Comparison of ENCODE assay signal across 8 cellular contexts in genomic region chr17:64985905-64986720, GRCh38.
DNase-seq lines count a peak whose midpoint lies in the region; ATAC-seq and TF ChIP-seq lines count a peak whose summit lies in the region.
"Not testable (repeated sequence)": the region's sequence is repeated elsewhere in the genome, so short reads cannot be mapped to it uniquely, and the experiment has no call there.

No MANE protein-coding gene starts in this region.

- peak overlapping the region; percentile 60 for H3K4me3 ChIP-seq in CD8-positive, alpha-beta memory T cell (ENCODE audit: low read length)
- peak overlapping the region; percentile 52 for H3K4me3 ChIP-seq in OCI-LY1 (ENCODE audit: low read depth, low read length, poor library complexity, severe bottlenecking)
- H3K4me3 ChIP-seq in colonic mucosa, result not testable (repeated sequence)

- H3K79me2 ChIP-seq in OCI-LY1 (ENCODE audit: insufficient read depth, low read length), result not testable (repeated sequence)

- H3K27ac ChIP-seq in CD8-positive, alpha-beta memory T cell (ENCODE audit: low read depth, low read length), result peak overlapping the region; percentile 95
- H3K27ac ChIP-seq in OCI-LY1 (ENCODE audit: low read depth, low read length, poor library complexity, severe bottlenecking), result peak overlapping the region; percentile 99
- peak overlapping the region; percentile 77 for H3K27ac ChIP-seq in colonic mucosa

- peak overlapping the region; percentile 77 for H3K9ac ChIP-seq in OCI-LY1 (ENCODE audit: low read length)
- H3K9ac ChIP-seq in colonic mucosa (ENCODE audit: low read depth in 2 of 2, low read length in 2 of 2), result peak overlapping the region in 1 of 2 donors; percentile 72

- not testable (repeated sequence) for H3K27me3 Mint-ChIP-seq in CD8-positive, alpha-beta memory T cell

- H3K4me2 ChIP-seq in OCI-LY1 (ENCODE audit: low read length), result peak overlapping the region; percentile 74

- peak; percentile 49 to 88 (median 76) for DNase-seq in CD8-positive, alpha-beta memory T cell
- peak; percentile 33 to 34 for DNase-seq in activated CD8-positive, alpha-beta memory T cell treated with anti-CD3 and anti-CD28 coated beads for 1 hour (ENCODE audit: extremely low read depth in 1 of 2, low read depth in 1 of 2)
- DNase-seq in colonic mucosa, result peak; percentile 39
- DNase-seq in mucosa of gallbladder (ENCODE audit: low spot score), result peak; percentile 67
- peak; percentile 30 to 31 for DNase-seq in stimulated activated CD8-positive, alpha-beta memory T cell treated with anti-CD3 and anti-CD28 coated beads, Interleukin-2, amount 100 ng/mL, for 1 hour (ENCODE audit: low read depth in 2 of 2)

- CTCF ChIA-PET in CD8-positive, alpha-beta memory T cell (lab: Charles Lee), result interaction anchor here (0.7 to 2.6 kb wide), 11 partner anchors 11 to 115 kb away, joined by 3 to 12 read pairs (median 5); partner anchors contain the start of gene LRRC37A3

- H3K4me3 Mint-ChIP-seq in CD8-positive, alpha-beta memory T cell, result peak overlapping the region; percentile 39 to 89 (median 80)

- H2AFZ ChIP-seq in OCI-LY1 (ENCODE audit: low read length), result not testable (repeated sequence)

- peaks cover 34 to 48% (median 43%) of the 10 kb centered on the region in 3 donors for H3K4me1 Mint-ChIP-seq in CD8-positive, alpha-beta memory T cell

- peak overlapping the region; percentile 98 to 100 (median 99) for H3K27ac Mint-ChIP-seq in CD8-positive, alpha-beta memory T cell

- not testable (repeated sequence) for H3K36me3 ChIP-seq in CD8-positive, alpha-beta memory T cell (ENCODE audit: insufficient read depth, low read length); OCI-LY1 (ENCODE audit: insufficient read depth, low read length); colonic mucosa

- not testable (repeated sequence) for H4K20me1 ChIP-seq in OCI-LY1 (ENCODE audit: insufficient read depth, low read length)

- not testable (repeated sequence) for H3K9me2 ChIP-seq in OCI-LY1 (ENCODE audit: low read depth, low read length)

- peaks cover 19% of the 10 kb centered on the region for H3F3A ChIP-seq in OCI-LY1 (ENCODE audit: insufficient read depth, low read length)

- not testable (repeated sequence) for TF ChIP-seq CTCF in OCI-LY1 (IDR thresholded peaks at IDR 0.05; ENCODE audit: low read length); colonic mucosa (IDR thresholded peaks at IDR 0.05)

- peaks cover 39% of the 10 kb centered on the region for H3K4me1 ChIP-seq in CD8-positive, alpha-beta memory T cell (ENCODE audit: insufficient read depth, low read length)
- H3K4me1 ChIP-seq in OCI-LY1 (ENCODE audit: insufficient read depth, low read length, severe bottlenecking), result peaks cover 74% of the 10 kb centered on the region
- H3K4me1 ChIP-seq in colonic mucosa, result not testable (repeated sequence)

- not testable (repeated sequence) for H3K9me3 ChIP-seq in CD8-positive, alpha-beta memory T cell (ENCODE audit: low read length); OCI-LY1 (ENCODE audit: low read length); colonic mucosa

- H3K27me3 ChIP-seq in CD8-positive, alpha-beta memory T cell (ENCODE audit: insufficient read depth, low read length, poor library complexity, severe bottlenecking); OCI-LY1 (ENCODE audit: insufficient read depth, low read length); colonic mucosa: not testable (repeated sequence)

- not testable (repeated sequence) for H3K36me3 Mint-ChIP-seq in CD8-positive, alpha-beta memory T cell

- not testable (repeated sequence) for H3K9me3 Mint-ChIP-seq in CD8-positive, alpha-beta memory T cell

- intact Hi-C loops in colonic mucosa (cut with DNase I), result loop anchor here (10.0 kb wide), 1 partner anchor 119 kb away; no protein-coding TSS in a partner anchor

- ATAC-seq in GM19372 (IDR thresholded peaks at IDR 0.05; ENCODE audit: low read depth, unreplicated experiment), result peak; percentile 84
- peak; percentile 83 for ATAC-seq in HG03064 (IDR thresholded peaks at IDR 0.05; ENCODE audit: low read depth, unreplicated experiment)

- POLR2A ChIA-PET in CD8-positive, alpha-beta memory T cell (lab: Charles Lee), result interaction anchor here (1.0 to 2.7 kb wide), 13 partner anchors 11 to 114 kb away, joined by 3 to 55 read pairs (median 4); partner anchors contain the start of gene GNA13
